Comparison of ENCODE assay signal across 16 cellular contexts in genomic region chr11:8934735-8935478, GRCh38. TPM values are rescaled to one million over a fixed set of nuclear protein-coding genes. Genes with fewer than 3 reads are reported as not detected.
A peak's percentile ranks its signal among the peaks of the same experiment; 100 is the strongest.
DNase-seq lines count a peak whose midpoint lies in the region; ATAC-seq and TF ChIP-seq lines count a peak whose summit lies in the region.
"Had no signal": no experiment of that assay in that cellular context is flagged by ENCODE, and none has a peak within 500 bp of the region (broad histone marks: within the 10 kb centered on the region; RNA-seq: fewer than 3 reads in every experiment).

No MANE protein-coding gene starts in this region.

- H3K27ac ChIP-seq in tibial artery, result no peak overlapping the region
- H3K27ac ChIP-seq: heart right ventricle, thoracic aorta had no signal

- H3K36me3 Mint-ChIP-seq in activated CD4-positive, alpha-beta T cell treated with anti-CD3 and anti-CD28 coated beads, Interleukin-2, amount 10 ng/mL, durations not matched to agents 7 days and 5 days (ENCODE audit: low read depth), result no peaks in the 10 kb centered on the region
- H3K36me3 Mint-ChIP-seq in stimulated activated naive B cell treated with anti-CD40 and anti-IgM and Interleukin-4, amounts not matched to agents 10 μg/mL and 1 μg/mL and 100 μg/mL, for 72 hours, result no peaks in the 10 kb centered on the region
- H3K36me3 Mint-ChIP-seq: naive thymus-derived CD8-positive, alpha-beta T cell had no signal

- CTCF ChIA-PET in activated CD4-positive, alpha-beta T cell treated with anti-CD3 and anti-CD28 coated beads, Interleukin-2, amount 10 ng/mL, durations not matched to agents 7 days and 5 days (lab: Charles Lee), result interaction anchor here (0.8 to 1.3 kb wide), 2 partner anchors 9 to 25 kb away, joined by 3 to 4 read pairs; no protein-coding TSS in a partner anchor

- no peaks in the 10 kb centered on the region for H3K27me3 ChIP-seq in tibial artery
- H3K27me3 ChIP-seq: heart right ventricle had no signal

- H3K4me3 ChIP-seq in fibroblast of the aortic adventitia (ENCODE audit: low read depth, low read length) (no peak overlapping the region), tibial artery (no peak overlapping the region)
- H3K4me3 ChIP-seq: heart right ventricle, thoracic aorta had no signal

- H3K4me1 Mint-ChIP-seq in activated CD4-positive, alpha-beta T cell treated with anti-CD3 and anti-CD28 coated beads, Interleukin-2, amount 10 ng/mL, durations not matched to agents 7 days and 5 days, result peaks cover 4% of the 10 kb centered on the region
- peaks cover 0 to 2% of the 10 kb centered on the region in 2 donors for H3K4me1 Mint-ChIP-seq in stimulated activated naive B cell treated with anti-CD40 and anti-IgM and Interleukin-4, amounts not matched to agents 10 μg/mL and 1 μg/mL and 100 μg/mL, for 72 hours
- H3K4me1 Mint-ChIP-seq: central memory CD8-positive, alpha-beta T cell; naive thymus-derived CD8-positive, alpha-beta T cell had no signal

- no peak for ATAC-seq in stimulated activated naive B cell treated with anti-CD40 and anti-IgM and Interleukin-4, amounts not matched to agents 10 μg/mL and 1 μg/mL and 100 μg/mL, for 72 hours (replicated peaks)
- ATAC-seq: naive thymus-derived CD8-positive, alpha-beta T cell had no signal

- H3K27ac Mint-ChIP-seq in activated CD4-positive, alpha-beta T cell treated with anti-CD3 and anti-CD28 coated beads, Interleukin-2, amount 10 ng/mL, durations not matched to agents 7 days and 5 days, result no peak overlapping the region
- H3K27ac Mint-ChIP-seq in stimulated activated naive B cell treated with anti-CD40 and anti-IgM and Interleukin-4, amounts not matched to agents 10 μg/mL and 1 μg/mL and 100 μg/mL, for 72 hours, result peak overlapping the region; percentile 0

- H3K4me3 Mint-ChIP-seq in activated CD4-positive, alpha-beta T cell treated with anti-CD3 and anti-CD28 coated beads, Interleukin-2, amount 10 ng/mL, durations not matched to agents 7 days and 5 days, result peak overlapping the region; percentile 12
- no peak overlapping the region for H3K4me3 Mint-ChIP-seq in stimulated activated naive B cell treated with anti-CD40 and anti-IgM and Interleukin-4, amounts not matched to agents 10 μg/mL and 1 μg/mL and 100 μg/mL, for 72 hours
- H3K4me3 Mint-ChIP-seq: central memory CD8-positive, alpha-beta T cell; naive thymus-derived CD8-positive, alpha-beta T cell had no signal

- POLR2A ChIA-PET in activated CD4-positive, alpha-beta T cell treated with anti-CD3 and anti-CD28 coated beads, Interleukin-2, amount 10 ng/mL, durations not matched to agents 7 days and 5 days (lab: Charles Lee), result no interaction called here

- no peaks in the 10 kb centered on the region for H3K9me3 Mint-ChIP-seq in activated CD4-positive, alpha-beta T cell treated with anti-CD3 and anti-CD28 coated beads, Interleukin-2, amount 10 ng/mL, durations not matched to agents 7 days and 5 days
- no peaks in the 10 kb centered on the region for H3K9me3 Mint-ChIP-seq in stimulated activated naive B cell treated with anti-CD40 and anti-IgM and Interleukin-4, amounts not matched to agents 10 μg/mL and 1 μg/mL and 100 μg/mL, for 72 hours
- H3K9me3 Mint-ChIP-seq: central memory CD8-positive, alpha-beta T cell; naive thymus-derived CD8-positive, alpha-beta T cell had no signal

- DNase-seq in activated CD4-positive, alpha-beta T cell treated with anti-CD3 and anti-CD28 coated beads, Interleukin-2, amount 10 ng/mL, durations not matched to agents 7 days and 5 days, result no peak
- DNase-seq in activated CD4-positive, alpha-beta T cell treated with anti-CD3 and anti-CD28 coated beads, Interleukin-2, amount 50 U/mL, for 4 hours, result no peak
- DNase-seq in SW480 (ENCODE audit: low spot score), result peak; percentile 72
- DNase-seq in fibroblast of the aortic adventitia (ENCODE audit: low read depth), result peak; percentile 86
- DNase-seq in stimulated activated naive B cell treated with anti-CD40 and anti-IgM and Interleukin-4, amounts not matched to agents 10 μg/mL and 1 μg/mL and 100 μg/mL, for 72 hours, result no peak
- no peak for DNase-seq in tibial artery
- DNase-seq in NCI-H1105 treated with DMSO at 0.1 percent for 48 hours (lab: John Stamatoyannopoulos, UW), result no peak
- no peak for DNase-seq in stimulated activated naive CD4-positive, alpha-beta T cell treated with Interleukin-2 at 50 U/mL for 16 hours (lab: John Stamatoyannopoulos, UW)
- DNase-seq: 8988T; GF-D8; heart right ventricle; naive thymus-derived CD8-positive, alpha-beta T cell; NCI-H2171; stimulated activated CD4-positive, alpha-beta T cell treated with anti-CD3 and anti-CD28 coated beads, Interleukin-4, amount 100 ng/mL, for 1 hour had no signal

- no peaks in the 10 kb centered on the region for H3K9me3 ChIP-seq in tibial artery
- H3K9me3 ChIP-seq: heart right ventricle, thoracic aorta had no signal

- no peaks in the 10 kb centered on the region for H3K36me3 ChIP-seq in tibial artery
- H3K36me3 ChIP-seq: heart right ventricle, thoracic aorta had no signal

- intact Hi-C loops in tibial artery (cut with DNase I; ENCODE audit: low total_unique reads), result no loop called here

- H3K27me3 Mint-ChIP-seq in activated CD4-positive, alpha-beta T cell treated with anti-CD3 and anti-CD28 coated beads, Interleukin-2, amount 10 ng/mL, durations not matched to agents 7 days and 5 days, result no peaks in the 10 kb centered on the region
- H3K27me3 Mint-ChIP-seq in stimulated activated naive B cell treated with anti-CD40 and anti-IgM and Interleukin-4, amounts not matched to agents 10 μg/mL and 1 μg/mL and 100 μg/mL, for 72 hours, result no peaks in the 10 kb centered on the region
- H3K27me3 Mint-ChIP-seq: central memory CD8-positive, alpha-beta T cell had no signal

- no peaks in the 10 kb centered on the region for H3K4me1 ChIP-seq in tibial artery
- H3K4me1 ChIP-seq: heart right ventricle had no signal

- TF ChIP-seq CTCF in fibroblast of the aortic adventitia (IDR thresholded peaks at IDR 0.05; ENCODE audit: insufficient read depth, low read length), result no peak
- TF ChIP-seq CTCF in tibial artery (IDR thresholded peaks at IDR 0.05), result no peak

RNA-seq across cellular contexts. Expression of gene C11orf16, which starts 2.2 kb away (rescaled TPM):
- total RNA-seq in activated CD4-positive, alpha-beta T cell treated with anti-CD3 and anti-CD28 coated beads, Interleukin-2, amount 10 ng/mL, durations not matched to agents 7 days and 5 days, result not detected
- not detected in 2 replicates for total RNA-seq in fibroblast of the aortic adventitia (ENCODE audit: low replicate concordance)
- total RNA-seq: naive thymus-derived CD8-positive, alpha-beta T cell; thoracic aorta had no signal

RNA-seq across cellular contexts. Expression of gene ASCL3, which starts 7.9 kb away (rescaled TPM):
- total RNA-seq in activated CD4-positive, alpha-beta T cell treated with anti-CD3 and anti-CD28 coated beads, Interleukin-2, amount 10 ng/mL, durations not matched to agents 7 days and 5 days, result not detected
- not detected in 2 replicates for total RNA-seq in fibroblast of the aortic adventitia (ENCODE audit: low replicate concordance)
- total RNA-seq: heart right ventricle; naive thymus-derived CD8-positive, alpha-beta T cell; thoracic aorta had no signal

RNA-seq across cellular contexts. Expression of gene AKIP1, which starts 23.9 kb away (rescaled TPM):
- total RNA-seq in activated CD4-positive, alpha-beta T cell treated with anti-CD3 and anti-CD28 coated beads, Interleukin-2, amount 10 ng/mL, durations not matched to agents 7 days and 5 days, result 10 to 100 TPM; 30.0 to 35.0 TPM
- 22.1 and 32.7 TPM in 2 replicates for total RNA-seq in fibroblast of the aortic adventitia (ENCODE audit: low replicate concordance)

RNA-seq across cellular contexts. Expression of gene TMEM9B, which starts 29.3 kb away (rescaled TPM):
- total RNA-seq in activated CD4-positive, alpha-beta T cell treated with anti-CD3 and anti-CD28 coated beads, Interleukin-2, amount 10 ng/mL, durations not matched to agents 7 days and 5 days, result 10 to 100 TPM; 27.7 to 35.2 TPM
- 28.5 and 57.8 TPM in 2 replicates for total RNA-seq in fibroblast of the aortic adventitia (ENCODE audit: low replicate concordance)

Comparison
In these comparisons a context has a peak if more than half of its experiments do, and no peak if none do; other contexts are left out.
1. DNase-seq: peak in SW480 (single experiment) and fibroblast of the aortic adventitia (single experiment); none in activated CD4-positive, alpha-beta T cell treated with anti-CD3 and anti-CD28 coated beads, Interleukin-2, amount 10 ng/mL, durations not matched to agents 7 days and 5 days (single experiment), activated CD4-positive, alpha-beta T cell treated with anti-CD3 and anti-CD28 coated beads, Interleukin-2, amount 50 U/mL, for 4 hours (0 of 2), stimulated activated naive B cell treated with anti-CD40 and anti-IgM and Interleukin-4, amounts not matched to agents 10 μg/mL and 1 μg/mL and 100 μg/mL, for 72 hours (single experiment), tibial artery (0 of 2), NCI-H1105 treated with DMSO at 0.1 percent for 48 hours (single experiment) and stimulated activated naive CD4-positive, alpha-beta T cell treated with Interleukin-2 at 50 U/mL for 16 hours (single experiment).